8 cellular contexts compared by ENCODE assay signal in the genomic region with DNA sequence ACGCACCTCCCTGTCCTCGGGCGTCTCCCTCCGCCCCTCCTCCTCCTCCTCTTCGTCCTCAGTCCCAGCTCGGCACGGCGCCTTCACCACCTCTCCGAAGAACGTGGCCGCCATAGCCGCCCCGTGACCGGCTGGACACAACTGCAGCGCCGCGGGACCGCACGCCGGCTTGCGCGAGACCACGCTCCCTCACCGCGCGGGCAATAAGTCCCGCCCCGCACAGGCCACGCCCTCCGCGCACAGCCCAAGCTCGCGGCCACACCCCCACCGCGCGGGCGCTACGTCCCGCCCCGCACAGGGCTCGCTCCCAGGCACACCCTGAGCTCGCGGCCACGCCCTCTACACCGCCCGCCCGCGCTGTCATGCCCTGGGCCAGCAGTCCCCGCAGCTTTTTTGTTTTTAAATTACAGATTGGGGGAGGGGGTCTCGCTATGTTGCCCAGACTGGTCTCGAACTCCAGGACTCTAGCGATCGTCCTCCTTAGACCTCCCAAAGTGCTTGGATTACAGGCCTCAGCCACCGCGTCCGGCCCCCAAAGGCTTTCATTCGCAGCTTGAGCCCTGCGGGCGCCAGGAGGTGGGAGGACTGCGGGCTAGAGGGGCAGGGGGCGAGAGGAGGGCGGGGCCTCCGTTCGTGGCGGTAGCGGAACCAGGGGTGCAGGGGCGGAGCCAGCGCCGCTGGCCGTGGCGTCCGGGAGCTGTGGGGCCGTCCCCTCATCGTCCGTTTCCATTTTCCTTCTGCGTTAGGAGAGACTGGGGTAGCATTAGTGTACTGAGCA. TPM values are rescaled to one million over a fixed set of nuclear protein-coding genes. Genes with fewer than 3 reads are reported as not detected.
A peak's percentile ranks its signal among the peaks of the same experiment; 100 is the strongest.
DNase-seq lines count a peak whose midpoint lies in the region; ATAC-seq, FAIRE-seq and TF ChIP-seq lines count a peak whose summit lies in the region.

A gene with protein sequence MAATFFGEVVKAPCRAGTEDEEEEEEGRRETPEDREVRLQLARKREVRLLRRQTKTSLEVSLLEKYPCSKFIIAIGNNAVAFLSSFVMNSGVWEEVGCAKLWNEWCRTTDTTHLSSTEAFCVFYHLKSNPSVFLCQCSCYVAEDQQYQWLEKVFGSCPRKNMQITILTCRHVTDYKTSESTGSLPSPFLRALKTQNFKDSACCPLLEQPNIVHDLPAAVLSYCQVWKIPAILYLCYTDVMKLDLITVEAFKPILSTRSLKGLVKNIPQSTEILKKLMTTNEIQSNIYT (minus strand): TSS at position 180 of the 778 bp plus-strand sequence. CDS start 66 bp downstream, at position 114.

- peak within 1 kb of the TSS; percentile 98 for H3K27ac Mint-ChIP-seq in activated T-cell treated with anti-CD3 and anti-CD28 coated beads, Interleukin-2, amount 50 U/mL, for 72 hours

- H3K4me3 ChIP-seq in DND-41 (ENCODE audit: low read depth in 1 of 2, low read length in 2 of 2), result peak within 1 kb of the TSS; percentile 89 to 97
- H3K4me3 ChIP-seq in GM23248, result peak within 1 kb of the TSS; percentile 81
- peak within 1 kb of the TSS; percentile 92 for H3K4me3 ChIP-seq in Karpas-422 (ENCODE audit: low read length)
- peak within 1 kb of the TSS; percentile 82 for H3K4me3 ChIP-seq in muscle layer of colon (ENCODE audit: low read depth in 1 of 2, low read length in 2 of 2)

- H3K4me2 ChIP-seq in DND-41 (ENCODE audit: insufficient read depth, low read length), result peak within 1 kb of the TSS; percentile 89
- peak within 1 kb of the TSS; percentile 85 for H3K4me2 ChIP-seq in GM23248 (ENCODE audit: unreplicated experiment)
- peak within 1 kb of the TSS; percentile 81 for H3K4me2 ChIP-seq in Karpas-422 (ENCODE audit: low read depth, low read length, poor library complexity, severe bottlenecking)

- H3K4me3 Mint-ChIP-seq in activated T-cell treated with anti-CD3 and anti-CD28 coated beads, Interleukin-2, amount 50 U/mL, for 72 hours, result peak within 1 kb of the TSS; percentile 90 to 99

- H3F3A ChIP-seq in GM23248 (ENCODE audit: insufficient read depth), result peaks cover 12% of the 10 kb centered on the region

- peak; percentile 10 for FAIRE-seq in RCC 7860 (lab: Jason Lieb, UNC)

- DNase-seq in DND-41, result peak; percentile 92
- DNase-seq in GM23248, result peak; percentile 99
- peak; percentile 98 for DNase-seq in Karpas-422
- DNase-seq in RCC 7860 (ENCODE audit: low spot score), result peak; percentile 88
- peak; percentile 97 for DNase-seq in activated T-cell treated with anti-CD3 and anti-CD28 coated beads, Interleukin-2, amount 50 U/mL, for 72 hours
- peak; percentile 84 to 90 for DNase-seq in stimulated activated CD8-positive, alpha-beta memory T cell treated with anti-CD3 and anti-CD28 coated beads, Interleukin-7, amount 100 ng/mL, for 1 hour (ENCODE audit: low read depth in 2 of 2)

- peak; percentile 11 for TF ChIP-seq CTCF in DND-41 (IDR thresholded peaks at IDR 0.05; ENCODE audit: borderline replicate concordance, extremely low read depth, low read length, poor library complexity, severe bottlenecking)

- no peaks in the 10 kb centered on the region for H3K27me3 Mint-ChIP-seq in activated T-cell treated with anti-CD3 and anti-CD28 coated beads, Interleukin-2, amount 50 U/mL, for 72 hours (ENCODE audit: low read depth)

- H3K79me2 ChIP-seq in DND-41 (ENCODE audit: insufficient read depth, low read length) (peaks cover 45% of the 10 kb centered on the region), GM23248 (ENCODE audit: insufficient read depth) (peaks cover 45% of the 10 kb centered on the region), Karpas-422 (ENCODE audit: low read length) (peaks cover 64% of the 10 kb centered on the region)

- peaks cover 73% of the 10 kb centered on the region for H3K4me1 Mint-ChIP-seq in activated T-cell treated with anti-CD3 and anti-CD28 coated beads, Interleukin-2, amount 50 U/mL, for 72 hours (ENCODE audit: low read depth)

- peak within 1 kb of the TSS; percentile 91 for H3K27ac ChIP-seq in DND-41 (ENCODE audit: low read length)
- H3K27ac ChIP-seq in GM23248, result peak within 1 kb of the TSS; percentile 89
- H3K27ac ChIP-seq in Karpas-422 (ENCODE audit: low read length), result peak within 1 kb of the TSS; percentile 87
- H3K27ac ChIP-seq in muscle layer of colon (ENCODE audit: low read depth, low read length), result peak within 1 kb of the TSS; percentile 77

- H3K9me3 Mint-ChIP-seq in activated T-cell treated with anti-CD3 and anti-CD28 coated beads, Interleukin-2, amount 50 U/mL, for 72 hours, result no peaks in the 10 kb centered on the region

- in situ Hi-C loops in GM23248 (cut with MboI), result no loop called here

- H4K20me1 ChIP-seq in DND-41 (ENCODE audit: insufficient read depth, low read length) (peaks cover 14% of the 10 kb centered on the region; the same call in 1 of the 2 replicates), GM23248 (ENCODE audit: insufficient read depth) (no peaks in the 10 kb centered on the region), Karpas-422 (ENCODE audit: insufficient read depth, low read depth, low read length) (no peaks in the 10 kb centered on the region)

- H3K4me1 ChIP-seq in DND-41 (ENCODE audit: insufficient read depth, low read length), result peaks cover 48% of the 10 kb centered on the region
- peaks cover 26% of the 10 kb centered on the region; the same call in 1 of the 2 replicates for H3K4me1 ChIP-seq in GM23248 (ENCODE audit: insufficient read depth)
- H3K4me1 ChIP-seq in Karpas-422 (ENCODE audit: low read length), result peaks cover 59% of the 10 kb centered on the region
- peaks cover 34% of the 10 kb centered on the region for H3K4me1 ChIP-seq in muscle layer of colon (ENCODE audit: insufficient read depth, low read length)

- H3K9ac ChIP-seq in DND-41 (ENCODE audit: low read depth, low read length) (peak within 1 kb of the TSS; percentile 85), GM23248 (peak within 1 kb of the TSS; percentile 97), Karpas-422 (ENCODE audit: low read length) (peak within 1 kb of the TSS; percentile 92), muscle layer of colon (ENCODE audit: low read length) (peak within 1 kb of the TSS; percentile 72)

- ATAC-seq in DND-41 (ENCODE audit: insufficient read depth, low read depth) (peak; percentile 87), esophagus mucosa (peak; percentile 97)
- ATAC-seq in activated T-cell treated with anti-CD3 and anti-CD28 coated beads, Interleukin-2, amount 50 U/mL, for 72 hours (replicated peaks in 1 of 2), result peak; percentile 92 to 95

- H3K9me3 ChIP-seq in DND-41 (ENCODE audit: insufficient read depth, low read length, severe bottlenecking) (no peaks in the 10 kb centered on the region), GM23248 (ENCODE audit: low read depth) (no peaks in the 10 kb centered on the region), Karpas-422 (ENCODE audit: low read length) (no peaks in the 10 kb centered on the region), muscle layer of colon (ENCODE audit: low read length) (no peaks in the 10 kb centered on the region)

- H2AFZ ChIP-seq in DND-41 (ENCODE audit: low read depth, low read length), result peak within 1 kb of the TSS; percentile 92
- peak within 1 kb of the TSS; percentile 78 for H2AFZ ChIP-seq in GM23248
- no peak within 1 kb of the TSS for H2AFZ ChIP-seq in Karpas-422 (ENCODE audit: low read length)

- H3K36me3 ChIP-seq in DND-41 (ENCODE audit: insufficient read depth, low read length) (peaks cover 27% of the 10 kb centered on the region), GM23248 (ENCODE audit: low read depth) (peaks cover 9% of the 10 kb centered on the region; the same call in 1 of the 2 replicates), Karpas-422 (ENCODE audit: insufficient read depth, low read length) (peaks cover 17% of the 10 kb centered on the region; the same call in 1 of the 2 replicates), muscle layer of colon (ENCODE audit: insufficient read depth, low read length) (no peaks in the 10 kb centered on the region)

- H3K36me3 Mint-ChIP-seq in activated T-cell treated with anti-CD3 and anti-CD28 coated beads, Interleukin-2, amount 50 U/mL, for 72 hours (ENCODE audit: insufficient read depth in 2 of 2), result peaks cover 7 to 16% of the 10 kb centered on the region in 2 donors

- H3K9me2 ChIP-seq in GM23248 (ENCODE audit: insufficient read depth) (no peaks in the 10 kb centered on the region), Karpas-422 (replicated peaks; ENCODE audit: insufficient read depth, low read length) (no peaks in the 10 kb centered on the region)

- H3K27me3 ChIP-seq in DND-41 (ENCODE audit: insufficient read depth, low read length, poor library complexity) (no peaks in the 10 kb centered on the region), GM23248 (replicated peaks; ENCODE audit: insufficient read depth) (no peaks in the 10 kb centered on the region), Karpas-422 (ENCODE audit: low read length) (no peaks in the 10 kb centered on the region), muscle layer of colon (ENCODE audit: control insufficient read depth in 1 of 2, insufficient read depth in 2 of 2, low read length in 2 of 2) (no peaks in the 10 kb centered on the region)

- WGBS in GM23248 (ENCODE audit: low coverage in 1 of 2, low lambda C conversion rate in 2 of 2, missing lambda C conversion rate in 2 of 2), 2 experiments, result 1% methylated on average over 49 to 76 of the region's 76 CpGs

RNA-seq across cellular contexts. Expression of the gene that starts here (rescaled TPM):
- total RNA-seq in GM23248 (2014; rRNA removed; shearing (Covaris generic)), result 40.7 and 64.7 TPM in 2 replicates
- polyA plus RNA-seq in GM23248 (2016; fragmentation: Nextera tagmentation; extraction: Ambion mirVana), result 88.0 and 99.2 TPM in 2 replicates
- total RNA-seq in Karpas-422 (2014; rRNA removed; shearing (Covaris generic); ENCODE audit: low replicate concordance), result 60.9 and 69.6 TPM in 2 replicates
- total RNA-seq in activated T-cell treated with anti-CD3 and anti-CD28 coated beads, Interleukin-2, amount 50 U/mL, for 72 hours, result 100 to 1,000 TPM in 1 of 2 donors, 10 to 100 TPM in 1; 98.7 to 113 TPM
- total RNA-seq in esophagus mucosa, result 55.9 TPM

Comparison
In these comparisons a context has a peak if more than half of its experiments do, and no peak if none do; other contexts are left out.
1. Peak in every context shown above with its lines: DNase-seq, ATAC-seq, H3K4me3 ChIP-seq and H3K27ac ChIP-seq.